In genomic region chr15:51878446-51879386, GRCh38 we compare ENCODE assay signal across 9 cellular contexts. TPM values are rescaled to one million over a fixed set of nuclear protein-coding genes. Genes with fewer than 3 reads are reported as not detected.
DNase-seq lines count a peak whose midpoint lies in the region; FAIRE-seq and TF ChIP-seq lines count a peak whose summit lies in the region.
"Had no signal": no experiment of that assay in that cellular context is flagged by ENCODE, and none has a peak within 500 bp of the region (broad histone marks: within the 10 kb centered on the region; RNA-seq: fewer than 3 reads in every experiment).

No MANE protein-coding gene starts in this region.

- FAIRE-seq in islet of Langerhans (lab: Jason Lieb, UNC) = peak; percentile 17

- no peaks in the 10 kb centered on the region for H3K27me3 ChIP-seq in spleen (replicated peaks in 1 of 7)

- no peak overlapping the region for H3K4me3 ChIP-seq in spleen

- peak; percentile 60 for DNase-seq in LHCN-M2 (ENCODE audit: low read depth)
- DNase-seq in spleen = no peak
- no peak for DNase-seq in stimulated activated CD4-positive, alpha-beta T cell treated with anti-CD3 and anti-CD28 coated beads, Interleukin-2, amount 100 ng/mL, for 48 hours
- DNase-seq in 8988T = no peak
- no peak for DNase-seq in NCI-H774 (lab: John Stamatoyannopoulos, UW)
- no peak for DNase-seq in stimulated activated CD4-positive, alpha-beta T cell treated with anti-CD3 and anti-CD28 coated beads, Interleukin-4, amount 100 ng/mL, for 24 hours
- DNase-seq: activated gamma-delta T cell had no signal

- H3K27ac ChIP-seq in spleen = peak overlapping the region; percentile 14 to 66 (median 42)

- peaks cover 42% of the 10 kb centered on the region for H3K4me1 Mint-ChIP-seq in brain

- TF ChIP-seq CTCF in brain (conservative IDR thresholded peaks at IDR 0.05) = no peak
- no peak for TF ChIP-seq CTCF in spleen (IDR thresholded peaks at IDR 0.05 in 8 of 11, conservative IDR thresholded peaks at IDR 0.05 in 3 of 11)

- no peaks in the 10 kb centered on the region for H3K9me3 Mint-ChIP-seq in brain

- intact Hi-C loops in spleen (cut with DNase I; ENCODE audit: low total_unique reads) = no loop called here

- H3K9me3 ChIP-seq in spleen = no peaks in the 10 kb centered on the region

- WGBS in spleen, 5 donors = 25 to 55% (median 44%) methylated on average over 1 of the region's 1 CpG

- peak overlapping the region in 1 of 5 experiments; percentile 32 for H3K4me3 Mint-ChIP-seq in brain

- no peaks in the 10 kb centered on the region for H3K27me3 Mint-ChIP-seq in brain

- H3K27ac Mint-ChIP-seq in brain = peak overlapping the region in 3 of 5 experiments; percentile 10 to 92 (median 56)

- H3K36me3 Mint-ChIP-seq in brain = peaks cover 37% of the 10 kb centered on the region

- H3K36me3 ChIP-seq in spleen = peaks cover 0 to 52% (median 7%) of the 10 kb centered on the region in 6 donors

- no peak for TF ChIP-seq POLR2A in spleen (IDR thresholded peaks at IDR 0.05)

- peaks cover 0 to 35% (median 4%) of the 10 kb centered on the region in 6 donors for H3K4me1 ChIP-seq in spleen

RNA-seq across cellular contexts. Expression of gene TMOD3, which starts 49.3 kb away (rescaled TPM):
- 30.8 and 32.3 TPM in 2 replicates for total RNA-seq in LHCN-M2 (2014; rRNA removed)
- polyA plus RNA-seq in LHCN-M2 (2012) = 14.0 TPM
- 11.0 TPM for polyA plus RNA-seq in brain (ENCODE audit: insufficient read depth, low read depth, low replicate concordance)
- total RNA-seq in spleen = 10 to 100 TPM; 33.2 to 65.5 (median 55.5) TPM
- polyA plus RNA-seq in spleen = 10 to 100 TPM in 2 of 3 donors, 1 to 10 TPM in 1; 8.9 to 12.4 (median 10.7) TPM
